In the genomic region with DNA sequence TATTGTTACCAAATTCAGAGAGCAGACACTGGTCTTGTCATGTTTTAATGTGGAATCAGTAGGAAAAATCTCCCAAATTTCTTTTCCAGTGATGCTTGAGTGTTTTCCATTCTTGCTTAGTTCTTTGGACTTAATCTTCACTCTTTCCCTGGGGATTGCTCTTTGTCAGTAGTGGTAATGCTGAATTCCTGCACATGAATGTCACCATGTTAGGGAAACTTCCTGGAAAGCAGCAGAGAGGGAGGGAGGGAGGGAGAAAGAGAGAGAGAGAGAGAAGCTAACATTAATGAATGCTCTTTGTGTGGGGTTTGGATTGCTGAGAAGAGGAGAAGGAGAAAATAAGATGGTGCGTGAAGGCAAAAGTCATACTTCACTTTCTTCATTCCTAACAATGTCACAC, we compare ENCODE assay signal across 27 cellular contexts.
"Had no signal": no experiment of that assay in that cellular context is flagged by ENCODE, and none has a peak within 500 bp of the region (broad histone marks: within the 10 kb centered on the region; RNA-seq: fewer than 3 reads in every experiment).

No MANE protein-coding gene starts in this region.

- H3K4me3 ChIP-seq: cardiac muscle cell, heart left ventricle, lower lobe of right lung, suprapubic skin, tibial artery, upper lobe of right lung had no signal

- ATAC-seq: activated CD4-positive, CD25-positive, alpha-beta regulatory T cell treated with anti-CD3 and anti-CD28 coated beads, Interleukin-2, amount 50 U/mL, for 24 hours; effector memory CD8-positive, alpha-beta T cell; lower lobe of right lung; natural killer cell; sciatic nerve; upper lobe of right lung had no signal

- H3K4me1 ChIP-seq: lower lobe of right lung, suprapubic skin, tibial artery had no signal

- H3K36me3 ChIP-seq: cardiac muscle cell, heart left ventricle, lower lobe of right lung, neutrophil, suprapubic skin, tibial artery, upper lobe of right lung had no signal

- H3K9me3 ChIP-seq: heart left ventricle, lower lobe of right lung, neutrophil, suprapubic skin, tibial artery, upper lobe of right lung had no signal

- H3K27ac ChIP-seq: cardiac muscle cell, heart left ventricle, lower lobe of right lung, neutrophil, suprapubic skin, tibial artery, upper lobe of right lung, VCaP had no signal

- H3K27me3 ChIP-seq: cardiac muscle cell, heart left ventricle, neutrophil, suprapubic skin, tibial artery, upper lobe of right lung had no signal

- FAIRE-seq: TTC549 had no signal

- DNase-seq: activated CD4-positive, alpha-beta memory T cell treated with anti-CD3 and anti-CD28 coated beads for 36 hours; activated CD4-positive, alpha-beta T cell treated with anti-CD3 and anti-CD28 coated beads, Interleukin-2, amount 10 ng/mL, durations not matched to agents 24 days and 14 days; activated CD8-positive, alpha-beta memory T cell treated with anti-CD3 and anti-CD28 coated beads, Interleukin-2, amount 50 U/mL, for 48 hours; activated gamma-delta T cell; activated naive CD4-positive, alpha-beta T cell treated with anti-CD3 and anti-CD28 coated beads, Interleukin-2, amount 50 U/mL, for 16 hours; activated T-cell treated with anti-CD3 and anti-CD28 coated beads, Interleukin-2, amount 50 U/mL, for 24 hours; amniotic stem cell; cortex of kidney; effector memory CD8-positive, alpha-beta T cell; erythroblast; heart left ventricle; hypothalamus; lower lobe of right lung; mesenchymal stem cell; natural killer cell; stimulated activated naive CD4-positive, alpha-beta T cell; SW 1271; T-helper 9 cell; tibial artery; upper lobe of right lung had no signal
